1 cellular context compared by ENCODE assay signal in genomic region chr11:1573077-1573846, GRCh38.
A peak's percentile ranks its signal among the peaks of the same experiment; 100 is the strongest.
TF ChIP-seq lines count a peak whose summit lies in the region.

No MANE protein-coding gene starts in this region.

TF ChIP-seq in HEK293, 187 proteins besides CTCF, POLR2A, EP300 and RAD21 (continued from another document):
- TF ChIP-seq ZNF518A (tag by site-specific recombination; conservative IDR thresholded peaks at IDR 0.05; ENCODE audit: low read depth) (no peak), HOXC10 (CRISPR knock-in tag; IDR thresholded peaks at IDR 0.05) (no peak), ZNF335 (tag by site-specific recombination; conservative IDR thresholded peaks at IDR 0.05) (0 out of 2 replicates have a peak, but pooled peaks have one; percentile 31), ZNF426 (tag by site-specific recombination; IDR thresholded peaks at IDR 0.05) (no peak), YY2 (tag by site-specific recombination; IDR thresholded peaks at IDR 0.05) (no peak), ZNF324 (tag by site-specific recombination; IDR thresholded peaks at IDR 0.05) (no peak), ZNF121 (tag by site-specific recombination; IDR thresholded peaks at IDR 0.05) (0 out of 2 replicates have a peak, but pooled peaks have one; percentile 10), ZNF621 (tag by site-specific recombination; IDR thresholded peaks at IDR 0.05) (no peak), ZNF138 (tag by site-specific recombination; IDR thresholded peaks at IDR 0.05; ENCODE audit: borderline replicate concordance) (no peak), BCL6B (tag by site-specific recombination; IDR thresholded peaks at IDR 0.05) (no peak), ZNF354C (tag by site-specific recombination; IDR thresholded peaks at IDR 0.05; ENCODE audit: borderline replicate concordance, low read depth) (no peak), ZNF10 (tag by site-specific recombination; IDR thresholded peaks at IDR 0.05) (no peak), REST (tag by site-specific recombination; IDR thresholded peaks at IDR 0.05) (no peak), ZNF513 (tag by site-specific recombination; IDR thresholded peaks at IDR 0.05) (no peak), ZNF791 (tag by site-specific recombination; IDR thresholded peaks at IDR 0.05) (no peak), IKZF3 (tag by site-specific recombination; IDR thresholded peaks at IDR 0.05) (no peak), ZNF692 (tag by site-specific recombination; IDR thresholded peaks at IDR 0.05) (no peak), SP2 (tag by site-specific recombination; IDR thresholded peaks at IDR 0.05) (peak; percentile 47)
